In the genomic region with DNA sequence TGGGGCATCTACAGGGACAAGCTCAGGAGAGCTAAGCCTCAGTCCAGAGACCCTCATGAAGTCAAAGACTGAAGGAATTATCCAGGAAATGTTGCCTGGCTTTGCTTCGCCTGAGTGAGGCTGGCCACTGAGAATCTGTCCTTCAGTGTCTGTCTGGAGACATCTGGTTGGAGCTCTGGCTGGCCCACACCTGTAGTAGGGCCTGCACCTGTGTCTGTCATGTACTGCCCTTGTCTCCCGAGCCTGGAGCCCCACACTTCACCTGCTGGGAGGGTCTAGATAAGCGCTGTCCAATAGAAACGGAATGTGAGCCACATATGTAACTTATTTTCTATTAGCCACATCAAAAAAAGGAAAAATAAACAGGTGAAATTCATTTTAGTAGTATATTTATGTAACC, we compare ENCODE assay signal across 12 cellular contexts. TPM values are rescaled to one million over a fixed set of nuclear protein-coding genes. Genes with fewer than 3 reads are reported as not detected.
DNase-seq lines count a peak whose midpoint lies in the region; ATAC-seq and TF ChIP-seq lines count a peak whose summit lies in the region.
"Had no signal": no experiment of that assay in that cellular context is flagged by ENCODE, and none has a peak within 500 bp of the region (broad histone marks: within the 10 kb centered on the region; RNA-seq: fewer than 3 reads in every experiment).

No MANE protein-coding gene starts in this region.

- H3K36me3 ChIP-seq in DOHH2 (ENCODE audit: control insufficient read depth, low read length) = no peaks in the 10 kb centered on the region; the same call in 1 of the 2 replicates
- H3K36me3 ChIP-seq in hepatocyte (replicated peaks; ENCODE audit: insufficient read depth, low read depth) = no peaks in the 10 kb centered on the region
- H3K36me3 ChIP-seq in BE2C = no peaks in the 10 kb centered on the region
- H3K36me3 ChIP-seq: brain microvascular endothelial cell had no signal

- H2AFZ ChIP-seq in hepatocyte = peak overlapping the region; percentile 71

- peak overlapping the region; percentile 31 for H3K4me3 Mint-ChIP-seq in T-helper 17 cell

- DNase-seq in T-helper 17 cell = no peak
- DNase-seq in hepatocyte (ENCODE audit: low spot score) = no peak
- no peak for DNase-seq in BE2C
- DNase-seq in superior temporal gyrus (ENCODE audit: extremely low spot score) = no peak
- DNase-seq in ureter (ENCODE audit: low spot score) = no peak
- no peak for DNase-seq in NCI-H187 treated with DMSO at 0.1 percent for 48 hours (lab: John Stamatoyannopoulos, UW)
- DNase-seq: brain microvascular endothelial cell; NCI-H2081; stimulated activated CD4-positive, alpha-beta T cell treated with anti-CD3 and anti-CD28 coated beads, Interleukin-4, amount 100 ng/mL, for 1 hour had no signal

- H3K27me3 Mint-ChIP-seq in T-helper 17 cell = no peaks in the 10 kb centered on the region

- H3K4me1 ChIP-seq in DOHH2 (ENCODE audit: control insufficient read depth, low read length) = peaks cover 99% of the 10 kb centered on the region
- peaks cover 14% of the 10 kb centered on the region for H3K4me1 ChIP-seq in hepatocyte (ENCODE audit: insufficient read depth)
- peaks cover 9% of the 10 kb centered on the region for H3K4me1 ChIP-seq in BE2C

- peak overlapping the region; percentile 97 for H3K27ac Mint-ChIP-seq in T-helper 17 cell

- H3K79me2 ChIP-seq in DOHH2 (ENCODE audit: control insufficient read depth, low read length) (peaks cover 5% of the 10 kb centered on the region), hepatocyte (no peaks in the 10 kb centered on the region)

- peaks cover 42% of the 10 kb centered on the region for H3F3A ChIP-seq in DOHH2 (ENCODE audit: control insufficient read depth, insufficient read depth)

- H3K4me3 ChIP-seq in DOHH2 (ENCODE audit: low read length) (peak overlapping the region; percentile 53), hepatocyte (no peak overlapping the region), skin epidermis (no peak overlapping the region), BE2C (ENCODE audit: low read depth, low read length) (no peak overlapping the region)

- H3K4me2 ChIP-seq in DOHH2 (ENCODE audit: low read length) (peak overlapping the region; percentile 70), hepatocyte (no peak overlapping the region)

- TF ChIP-seq CTCF in DOHH2 (IDR thresholded peaks at IDR 0.05; ENCODE audit: low read depth, low read length, poor library complexity, severe bottlenecking) (no peak), hepatocyte (IDR thresholded peaks at IDR 0.05; ENCODE audit: poor library complexity) (no peak), BE2C (IDR thresholded peaks at IDR 0.05; ENCODE audit: low read depth, low read length) (no peak)

- no peaks in the 10 kb centered on the region for H3K27me3 ChIP-seq in DOHH2 (ENCODE audit: control insufficient read depth, low read length)
- H3K27me3 ChIP-seq in hepatocyte = no peaks in the 10 kb centered on the region
- H3K27me3 ChIP-seq in BE2C = no peaks in the 10 kb centered on the region
- H3K27me3 ChIP-seq: brain microvascular endothelial cell had no signal

- H3K4me1 Mint-ChIP-seq in T-helper 17 cell = peaks cover 65% of the 10 kb centered on the region

- H3K9me3 ChIP-seq in DOHH2 (ENCODE audit: control insufficient read depth, insufficient read depth, low read length) (no peaks in the 10 kb centered on the region), T-helper 17 cell (ENCODE audit: control insufficient read depth, low read length, poor library complexity, severe bottlenecking) (no peaks in the 10 kb centered on the region), hepatocyte (ENCODE audit: low read depth) (no peaks in the 10 kb centered on the region), BE2C (no peaks in the 10 kb centered on the region)

- 70% methylated on average over 4 of the region's 4 CpGs for WGBS in hepatocyte (ENCODE audit: low lambda C conversion rate, missing lambda C conversion rate)

- H3K27ac ChIP-seq in DOHH2 (ENCODE audit: low read depth, low read length) (peak overlapping the region; percentile 62), hepatocyte (peak overlapping the region; percentile 82), skin epidermis (peak overlapping the region in 20 of 21 experiments; percentile 12 to 97 (median 84))
- H3K27ac ChIP-seq: brain microvascular endothelial cell had no signal

- H3K36me3 Mint-ChIP-seq in T-helper 17 cell (ENCODE audit: low read depth) = no peaks in the 10 kb centered on the region

- ATAC-seq in T-helper 17 cell = no peak
- ATAC-seq: Panc1 had no signal

- H3K9me2 ChIP-seq in DOHH2 (replicated peaks; ENCODE audit: control insufficient read depth, low read length) (no peaks in the 10 kb centered on the region), hepatocyte (replicated peaks; ENCODE audit: insufficient read depth) (no peaks in the 10 kb centered on the region)

- H4K20me1 ChIP-seq in DOHH2 (ENCODE audit: control insufficient read depth, insufficient read depth, low read depth, low read length) = no peaks in the 10 kb centered on the region
- no peaks in the 10 kb centered on the region for H4K20me1 ChIP-seq in hepatocyte (ENCODE audit: insufficient read depth, poor library complexity, severe bottlenecking)

RNA-seq across cellular contexts. Expression of a gene that starts 9.9 kb away (rescaled TPM):
- 100 to 1,000 TPM; 129 to 151 TPM for total RNA-seq in T-helper 17 cell
- total RNA-seq in hepatocyte = 17.9 and 19.0 TPM in 2 replicates
- 41.2 and 45.5 TPM in 2 replicates for polyA plus RNA-seq in hepatocyte
- polyA plus RNA-seq in BE2C (2012; ENCODE audit: insufficient read depth, insufficient read length, low read depth) = 178 TPM
- 144 TPM for total RNA-seq in ureter

RNA-seq across cellular contexts. Expression of a gene that starts 56.5 kb away (rescaled TPM):
- total RNA-seq in T-helper 17 cell (1 to 10 TPM; 5.9 to 6.9 TPM), hepatocyte (11.2 and 13.0 TPM in 2 replicates), ureter (41.3 TPM)
- polyA plus RNA-seq in hepatocyte = 20.2 and 22.6 TPM in 2 replicates
- 65.5 TPM for polyA plus RNA-seq in BE2C (2012; ENCODE audit: insufficient read depth, insufficient read length, low read depth)
